Comparison of ENCODE assay signal across 12 cellular contexts in the genomic region with DNA sequence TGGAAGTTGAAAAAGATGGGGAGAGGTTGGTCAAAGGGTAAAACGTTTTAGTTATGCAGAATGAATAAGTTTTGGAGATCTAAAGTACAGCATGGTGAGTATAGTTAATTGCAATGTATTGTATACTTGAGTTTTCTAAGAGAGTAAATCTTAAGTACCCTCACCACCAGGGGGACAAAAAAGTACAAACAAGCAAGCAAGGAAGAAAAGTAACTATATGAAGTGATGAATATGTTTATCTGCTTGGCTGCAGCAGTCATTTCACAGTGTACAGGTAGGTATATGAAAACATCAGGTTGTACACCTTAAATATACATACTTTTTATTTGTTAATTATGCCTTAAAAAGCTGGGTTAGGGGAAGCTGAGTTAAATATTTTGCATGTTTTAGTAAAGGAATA.
DNase-seq lines count a peak whose midpoint lies in the region; ATAC-seq and TF ChIP-seq lines count a peak whose summit lies in the region.
"Had no signal": no experiment of that assay in that cellular context is flagged by ENCODE, and none has a peak within 500 bp of the region (broad histone marks: within the 10 kb centered on the region; RNA-seq: fewer than 3 reads in every experiment).

No MANE protein-coding gene starts in this region.

- in situ Hi-C loops in GM13976 (cut with MboI; ENCODE audit: low sequenced_read_pairs, unreplicated experiment): no loop called here

- H3K27ac Mint-ChIP-seq in WTC11: no peak overlapping the region
- H3K27ac Mint-ChIP-seq: CD8-positive, alpha-beta memory T cell; naive thymus-derived CD4-positive, alpha-beta T cell had no signal

- TF ChIP-seq CTCF in WTC11 (IDR thresholded peaks at IDR 0.05) (0 out of 2 replicates have a peak, but pooled peaks have one; percentile 26), lower lobe of right lung (IDR thresholded peaks at IDR 0.05) (no peak), GM13976 (IDR thresholded peaks at IDR 0.05; ENCODE audit: borderline replicate concordance, control extremely low read depth, extremely low read depth, insufficient read depth, missing control alignments) (no peak)

- H3K27ac ChIP-seq in lower lobe of right lung: no peak overlapping the region
- H3K27ac ChIP-seq: epithelial cell of prostate had no signal

- peak; percentile 39 for DNase-seq in DMS114 treated with DMSO at 0.1 percent for 48 hours (lab: John Stamatoyannopoulos, UW; ENCODE audit: unreplicated experiment)
- DNase-seq in LoVo (ENCODE audit: low spot score): peak; percentile 9
- DNase-seq in WTC11 (ENCODE audit: low spot score): no peak
- peak; percentile 6 to 13 for DNase-seq in lung microvascular endothelial cell (ENCODE audit: low read depth in 2 of 2)
- DNase-seq in lower lobe of right lung: no peak
- DNase-seq in GM13976 (ENCODE audit: low spot score): no peak
- DNase-seq in NCI-H748 treated with DMSO at 0.1 percent for 48 hours (lab: John Stamatoyannopoulos, UW): no peak
- DNase-seq: CD8-positive, alpha-beta memory T cell; naive thymus-derived CD4-positive, alpha-beta T cell; NCI-H1048 had no signal

- no peak overlapping the region for H3K4me3 Mint-ChIP-seq in WTC11
- H3K4me3 Mint-ChIP-seq: CD8-positive, alpha-beta memory T cell; naive thymus-derived CD4-positive, alpha-beta T cell had no signal

- ATAC-seq in WTC11: no peak
- ATAC-seq in lower lobe of right lung: no peak
- no peak for ATAC-seq in HG02763 (IDR thresholded peaks at IDR 0.05; ENCODE audit: unreplicated experiment)
- ATAC-seq: naive thymus-derived CD4-positive, alpha-beta T cell had no signal

- no peaks in the 10 kb centered on the region for H3K36me3 ChIP-seq in lower lobe of right lung

- intact Hi-C loops in lower lobe of right lung (cut with DNase I): no loop called here

- no peaks in the 10 kb centered on the region for H3K4me1 Mint-ChIP-seq in WTC11
- H3K4me1 Mint-ChIP-seq: CD8-positive, alpha-beta memory T cell; naive thymus-derived CD4-positive, alpha-beta T cell had no signal

- peaks cover 2% of the 10 kb centered on the region for H3K36me3 Mint-ChIP-seq in WTC11
- H3K36me3 Mint-ChIP-seq: CD8-positive, alpha-beta memory T cell; naive thymus-derived CD4-positive, alpha-beta T cell had no signal

- CTCF ChIA-PET in WTC11 (lab: Charles Lee): no interaction called here

- no peaks in the 10 kb centered on the region for H3K4me1 ChIP-seq in lower lobe of right lung

- H3K9me3 Mint-ChIP-seq in WTC11: peaks cover 6% of the 10 kb centered on the region

- no peak overlapping the region for H3K4me3 ChIP-seq in lower lobe of right lung

- peaks cover 4% of the 10 kb centered on the region for H3K9me3 ChIP-seq in lower lobe of right lung

- H3K27me3 ChIP-seq in lower lobe of right lung (ENCODE audit: low read depth): no peaks in the 10 kb centered on the region

- no peaks in the 10 kb centered on the region for H3K27me3 Mint-ChIP-seq in WTC11 (ENCODE audit: low read depth)
- H3K27me3 Mint-ChIP-seq: CD8-positive, alpha-beta memory T cell; naive thymus-derived CD4-positive, alpha-beta T cell had no signal

- POLR2A ChIA-PET in WTC11 (lab: Charles Lee): no interaction called here

TF ChIP-seq in WTC11, 78 proteins besides CTCF, POLR2A, EP300 and RAD21:
- no peak for TF ChIP-seq SMAD4 (CRISPR knock-in tag; IDR thresholded peaks at IDR 0.05)
- TF ChIP-seq FOXJ3 (CRISPR knock-in tag; IDR thresholded peaks at IDR 0.05; ENCODE audit: borderline replicate concordance): no peak
- TF ChIP-seq, protein P1, sequence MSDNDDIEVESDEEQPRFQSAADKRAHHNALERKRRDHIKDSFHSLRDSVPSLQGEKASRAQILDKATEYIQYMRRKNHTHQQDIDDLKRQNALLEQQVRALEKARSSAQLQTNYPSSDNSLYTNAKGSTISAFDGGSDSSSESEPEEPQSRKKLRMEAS (CRISPR knock-in tag; IDR thresholded peaks at IDR 0.05): no peak
- no peak for TF ChIP-seq RORB (CRISPR knock-in tag; IDR thresholded peaks at IDR 0.05)
- TF ChIP-seq, protein P2, sequence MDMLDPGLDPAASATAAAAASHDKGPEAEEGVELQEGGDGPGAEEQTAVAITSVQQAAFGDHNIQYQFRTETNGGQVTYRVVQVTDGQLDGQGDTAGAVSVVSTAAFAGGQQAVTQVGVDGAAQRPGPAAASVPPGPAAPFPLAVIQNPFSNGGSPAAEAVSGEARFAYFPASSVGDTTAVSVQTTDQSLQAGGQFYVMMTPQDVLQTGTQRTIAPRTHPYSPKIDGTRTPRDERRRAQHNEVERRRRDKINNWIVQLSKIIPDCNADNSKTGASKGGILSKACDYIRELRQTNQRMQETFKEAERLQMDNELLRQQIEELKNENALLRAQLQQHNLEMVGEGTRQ (CRISPR knock-in tag; IDR thresholded peaks at IDR 0.05): no peak
- TF ChIP-seq, protein P3, sequence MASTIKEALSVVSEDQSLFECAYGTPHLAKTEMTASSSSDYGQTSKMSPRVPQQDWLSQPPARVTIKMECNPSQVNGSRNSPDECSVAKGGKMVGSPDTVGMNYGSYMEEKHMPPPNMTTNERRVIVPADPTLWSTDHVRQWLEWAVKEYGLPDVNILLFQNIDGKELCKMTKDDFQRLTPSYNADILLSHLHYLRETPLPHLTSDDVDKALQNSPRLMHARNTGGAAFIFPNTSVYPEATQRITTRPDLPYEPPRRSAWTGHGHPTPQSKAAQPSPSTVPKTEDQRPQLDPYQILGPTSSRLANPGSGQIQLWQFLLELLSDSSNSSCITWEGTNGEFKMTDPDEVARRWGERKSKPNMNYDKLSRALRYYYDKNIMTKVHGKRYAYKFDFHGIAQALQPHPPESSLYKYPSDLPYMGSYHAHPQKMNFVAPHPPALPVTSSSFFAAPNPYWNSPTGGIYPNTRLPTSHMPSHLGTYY (CRISPR knock-in tag; IDR thresholded peaks at IDR 0.05): no peak
- no peak for TF ChIP-seq SP1 (CRISPR knock-in tag; conservative IDR thresholded peaks at IDR 0.05)
- TF ChIP-seq KAT7 (CRISPR knock-in tag; IDR thresholded peaks at IDR 0.05; ENCODE audit: borderline replicate concordance): no peak
- no peak for TF ChIP-seq GRHL2 (CRISPR knock-in tag; IDR thresholded peaks at IDR 0.05; ENCODE audit: insufficient replicate concordance, severe bottlenecking)
- TF ChIP-seq ZNF317 (CRISPR knock-in tag; IDR thresholded peaks at IDR 0.05; ENCODE audit: borderline replicate concordance, low read depth): no peak
- TF ChIP-seq TEAD4 (CRISPR knock-in tag; IDR thresholded peaks at IDR 0.05): no peak
- TF ChIP-seq ZNF423 (CRISPR knock-in tag; IDR thresholded peaks at IDR 0.05): no peak
- TF ChIP-seq, protein P4, sequence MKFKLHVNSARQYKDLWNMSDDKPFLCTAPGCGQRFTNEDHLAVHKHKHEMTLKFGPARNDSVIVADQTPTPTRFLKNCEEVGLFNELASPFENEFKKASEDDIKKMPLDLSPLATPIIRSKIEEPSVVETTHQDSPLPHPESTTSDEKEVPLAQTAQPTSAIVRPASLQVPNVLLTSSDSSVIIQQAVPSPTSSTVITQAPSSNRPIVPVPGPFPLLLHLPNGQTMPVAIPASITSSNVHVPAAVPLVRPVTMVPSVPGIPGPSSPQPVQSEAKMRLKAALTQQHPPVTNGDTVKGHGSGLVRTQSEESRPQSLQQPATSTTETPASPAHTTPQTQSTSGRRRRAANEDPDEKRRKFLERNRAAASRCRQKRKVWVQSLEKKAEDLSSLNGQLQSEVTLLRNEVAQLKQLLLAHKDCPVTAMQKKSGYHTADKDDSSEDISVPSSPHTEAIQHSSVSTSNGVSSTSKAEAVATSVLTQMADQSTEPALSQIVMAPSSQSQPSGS (CRISPR knock-in tag; IDR thresholded peaks at IDR 0.05; ENCODE audit: borderline replicate concordance, low read depth): no peak
- TF ChIP-seq, protein P5, sequence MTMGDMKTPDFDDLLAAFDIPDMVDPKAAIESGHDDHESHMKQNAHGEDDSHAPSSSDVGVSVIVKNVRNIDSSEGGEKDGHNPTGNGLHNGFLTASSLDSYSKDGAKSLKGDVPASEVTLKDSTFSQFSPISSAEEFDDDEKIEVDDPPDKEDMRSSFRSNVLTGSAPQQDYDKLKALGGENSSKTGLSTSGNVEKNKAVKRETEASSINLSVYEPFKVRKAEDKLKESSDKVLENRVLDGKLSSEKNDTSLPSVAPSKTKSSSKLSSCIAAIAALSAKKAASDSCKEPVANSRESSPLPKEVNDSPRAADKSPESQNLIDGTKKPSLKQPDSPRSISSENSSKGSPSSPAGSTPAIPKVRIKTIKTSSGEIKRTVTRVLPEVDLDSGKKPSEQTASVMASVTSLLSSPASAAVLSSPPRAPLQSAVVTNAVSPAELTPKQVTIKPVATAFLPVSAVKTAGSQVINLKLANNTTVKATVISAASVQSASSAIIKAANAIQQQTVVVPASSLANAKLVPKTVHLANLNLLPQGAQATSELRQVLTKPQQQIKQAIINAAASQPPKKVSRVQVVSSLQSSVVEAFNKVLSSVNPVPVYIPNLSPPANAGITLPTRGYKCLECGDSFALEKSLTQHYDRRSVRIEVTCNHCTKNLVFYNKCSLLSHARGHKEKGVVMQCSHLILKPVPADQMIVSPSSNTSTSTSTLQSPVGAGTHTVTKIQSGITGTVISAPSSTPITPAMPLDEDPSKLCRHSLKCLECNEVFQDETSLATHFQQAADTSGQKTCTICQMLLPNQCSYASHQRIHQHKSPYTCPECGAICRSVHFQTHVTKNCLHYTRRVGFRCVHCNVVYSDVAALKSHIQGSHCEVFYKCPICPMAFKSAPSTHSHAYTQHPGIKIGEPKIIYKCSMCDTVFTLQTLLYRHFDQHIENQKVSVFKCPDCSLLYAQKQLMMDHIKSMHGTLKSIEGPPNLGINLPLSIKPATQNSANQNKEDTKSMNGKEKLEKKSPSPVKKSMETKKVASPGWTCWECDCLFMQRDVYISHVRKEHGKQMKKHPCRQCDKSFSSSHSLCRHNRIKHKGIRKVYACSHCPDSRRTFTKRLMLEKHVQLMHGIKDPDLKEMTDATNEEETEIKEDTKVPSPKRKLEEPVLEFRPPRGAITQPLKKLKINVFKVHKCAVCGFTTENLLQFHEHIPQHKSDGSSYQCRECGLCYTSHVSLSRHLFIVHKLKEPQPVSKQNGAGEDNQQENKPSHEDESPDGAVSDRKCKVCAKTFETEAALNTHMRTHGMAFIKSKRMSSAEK (CRISPR knock-in tag; IDR thresholded peaks at IDR 0.05; ENCODE audit: borderline replicate concordance): no peak

Comparison
In these comparisons a context has a peak if more than half of its experiments do, and no peak if none do; other contexts are left out.
1. DNase-seq: peak in DMS114 treated with DMSO at 0.1 percent for 48 hours (single experiment), LoVo (single experiment) and lung microvascular endothelial cell (2 of 2); none in WTC11 (single experiment), lower lobe of right lung (single experiment), GM13976 (single experiment) and NCI-H748 treated with DMSO at 0.1 percent for 48 hours (single experiment).